ENCODE assay signal across 15 cellular contexts in the genomic region with DNA sequence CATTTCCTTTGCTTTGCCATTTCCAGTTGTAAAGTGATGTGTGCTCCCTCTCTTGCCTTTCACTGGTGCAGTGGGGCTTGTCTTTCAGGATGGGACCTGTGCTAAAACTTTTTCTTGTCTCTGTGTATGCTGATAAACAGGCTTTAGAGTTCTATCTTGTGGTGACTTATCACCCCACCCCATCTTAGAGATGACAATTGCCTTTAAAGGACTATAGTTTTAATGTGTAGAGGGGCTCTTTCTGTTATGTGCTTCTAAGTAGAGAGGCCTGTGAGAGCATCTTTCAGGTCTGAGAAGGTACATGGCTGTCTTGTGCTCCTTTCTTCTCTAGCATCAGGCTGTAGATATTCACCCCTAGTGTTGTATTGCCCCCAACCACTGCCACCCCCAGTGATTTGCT.
"Had no signal": no experiment of that assay in that cellular context is flagged by ENCODE, and none has a peak within 500 bp of the region (broad histone marks: within the 10 kb centered on the region; RNA-seq: fewer than 3 reads in every experiment).

No MANE protein-coding gene starts in this region.

- H3K4me3 ChIP-seq: colonic mucosa, esophagus squamous epithelium, left lung, right lobe of liver had no signal

- H3K36me3 Mint-ChIP-seq: natural killer cell treated with Interleukin-12 subunit alpha and Interleukin-12 subunit beta and Interleukin-15 and Interleukin-18, amount 100 ng/mL, for 72 hours had no signal

- H3K27ac Mint-ChIP-seq: activated naive CD4-positive, alpha-beta T cell treated with anti-CD3 and anti-CD28 coated beads, Interleukin-2, amount 10 ng/mL, durations not matched to agents 7 days and 5 days; activated T-helper 2 cell treated with anti-CD3 and anti-CD28 coated beads, Interferon-gamma antibody, Interleukin-2, Interleukin-4, amounts not matched to agents 10 μg/mL and 5 μg/mL and 100 μg/mL, durations not matched to agents 14 hours and 24 hours and 36 hours; natural killer cell treated with Interleukin-12 subunit alpha and Interleukin-12 subunit beta and Interleukin-15 and Interleukin-18, amount 100 ng/mL, for 72 hours; progenitor cell of endocrine pancreas; type B pancreatic cell had no signal

- H3K27me3 ChIP-seq: colonic mucosa, esophagus squamous epithelium, left lung, right lobe of liver had no signal

- H3K9me3 Mint-ChIP-seq: activated naive CD4-positive, alpha-beta T cell treated with anti-CD3 and anti-CD28 coated beads, Interleukin-2, amount 10 ng/mL, durations not matched to agents 7 days and 5 days; activated T-helper 2 cell treated with anti-CD3 and anti-CD28 coated beads, Interferon-gamma antibody, Interleukin-2, Interleukin-4, amounts not matched to agents 10 μg/mL and 5 μg/mL and 100 μg/mL, durations not matched to agents 14 hours and 24 hours and 36 hours; natural killer cell treated with Interleukin-12 subunit alpha and Interleukin-12 subunit beta and Interleukin-15 and Interleukin-18, amount 100 ng/mL, for 72 hours had no signal

- H3K27me3 Mint-ChIP-seq: activated naive CD4-positive, alpha-beta T cell treated with anti-CD3 and anti-CD28 coated beads, Interleukin-2, amount 10 ng/mL, durations not matched to agents 7 days and 5 days; natural killer cell treated with Interleukin-12 subunit alpha and Interleukin-12 subunit beta and Interleukin-15 and Interleukin-18, amount 100 ng/mL, for 72 hours; progenitor cell of endocrine pancreas; type B pancreatic cell had no signal

- DNase-seq: activated CD4-positive, alpha-beta T cell treated with anti-CD3 and anti-CD28 coated beads, Interleukin-2, amount 50 U/mL, for 1 hour; activated naive CD4-positive, alpha-beta T cell treated with anti-CD3 and anti-CD28 coated beads, Interleukin-2, amount 10 ng/mL, durations not matched to agents 7 days and 5 days; caudate nucleus; colonic mucosa; esophagus squamous epithelium; hippocampal formation; left lung; occipital lobe; right lobe of liver; stimulated activated naive CD8-positive, alpha-beta T cell treated with anti-CD3 and anti-CD28 coated beads, Interleukin-15, Interleukin-2, amounts not matched to agents 100 U/mL and 50 U/mL, for 24 hours had no signal

- H3K36me3 ChIP-seq: colonic mucosa had no signal

- H3K4me1 ChIP-seq: colonic mucosa, esophagus squamous epithelium, left lung had no signal

- ATAC-seq: activated CD4-positive, CD25-positive, alpha-beta regulatory T cell treated with anti-CD3 and anti-CD28 coated beads, Interleukin-2, amount 50 U/mL, for 24 hours; left lung; natural killer cell treated with Interleukin-12 subunit alpha and Interleukin-12 subunit beta and Interleukin-15 and Interleukin-18, amount 100 ng/mL, for 72 hours; right lobe of liver; stimulated activated naive CD8-positive, alpha-beta T cell treated with anti-CD3 and anti-CD28 coated beads, Interleukin-15, Interleukin-2, amounts not matched to agents 100 U/mL and 50 U/mL, for 24 hours had no signal

- H3K27ac ChIP-seq: colonic mucosa, esophagus squamous epithelium, left lung, right lobe of liver had no signal

- H3K9me3 ChIP-seq: colonic mucosa, esophagus squamous epithelium, left lung, right lobe of liver had no signal

- H3K4me3 Mint-ChIP-seq: activated naive CD4-positive, alpha-beta T cell treated with anti-CD3 and anti-CD28 coated beads, Interleukin-2, amount 10 ng/mL, durations not matched to agents 7 days and 5 days; natural killer cell treated with Interleukin-12 subunit alpha and Interleukin-12 subunit beta and Interleukin-15 and Interleukin-18, amount 100 ng/mL, for 72 hours; type B pancreatic cell had no signal
